In the genomic region with DNA sequence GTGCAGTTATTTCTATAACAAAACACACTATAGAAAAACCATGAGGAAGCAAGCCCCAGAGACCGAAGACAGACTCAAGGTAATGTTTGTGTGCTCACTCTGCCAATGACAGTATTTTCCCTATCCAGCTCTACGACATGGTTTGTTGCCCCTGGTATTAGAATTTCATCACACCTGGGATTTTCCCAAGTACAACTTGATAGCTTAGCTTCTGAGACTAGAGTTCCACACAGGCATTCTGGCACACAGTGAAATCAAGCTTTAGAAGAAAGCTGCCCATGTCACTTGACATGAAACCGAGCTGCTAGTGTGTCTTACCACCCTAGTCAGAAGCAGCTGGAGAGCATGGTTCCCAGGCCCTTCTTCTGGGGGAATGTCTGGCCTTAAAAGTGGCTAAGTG, we compare ENCODE assay signal across 18 cellular contexts.
"Had no signal": no experiment of that assay in that cellular context is flagged by ENCODE, and none has a peak within 500 bp of the region (broad histone marks: within the 10 kb centered on the region; RNA-seq: fewer than 3 reads in every experiment).

No MANE protein-coding gene starts in this region.

- H3K27ac ChIP-seq: breast epithelium, heart left ventricle, neural progenitor cell, right lobe of liver, testis, upper lobe of left lung had no signal

- H3K9me3 ChIP-seq: breast epithelium, heart left ventricle, right lobe of liver, testis, upper lobe of left lung had no signal

- H2AFZ ChIP-seq: neural progenitor cell had no signal

- H3K4me2 ChIP-seq: neural progenitor cell had no signal

- ATAC-seq: activated naive CD8-positive, alpha-beta T cell treated with anti-CD3 and anti-CD28 coated beads, Interleukin-2, amount 50 U/mL, for 24 hours; activated T-cell treated with anti-CD3 and anti-CD28 coated beads, Interleukin-2, amount 50 U/mL, for 4 hours; heart left ventricle; naive thymus-derived CD4-positive, alpha-beta T cell; stimulated activated naive CD8-positive, alpha-beta T cell treated with anti-CD3 and anti-CD28 coated beads, Interleukin-15, amount 100 ng/mL, for 72 hours had no signal

- H3K9ac ChIP-seq: neural progenitor cell had no signal

- H3K27me3 ChIP-seq: breast epithelium, heart left ventricle, neural progenitor cell, testis, upper lobe of left lung had no signal

- H3K4me1 ChIP-seq: breast epithelium, neural progenitor cell, right lobe of liver, testis had no signal

- H3K36me3 ChIP-seq: breast epithelium, heart left ventricle, neural progenitor cell, right lobe of liver, upper lobe of left lung had no signal

- DNase-seq: activated CD4-positive, alpha-beta T cell treated with anti-CD3 and anti-CD28 coated beads, Interleukin-2, amount 10 ng/mL, durations not matched to agents 24 days and 14 days; activated CD8-positive, alpha-beta memory T cell treated with anti-CD3 and anti-CD28 coated beads, Interleukin-2, amount 50 U/mL, for 4 hours; activated naive CD4-positive, alpha-beta T cell treated with anti-CD3 and anti-CD28 coated beads, Interleukin-2, amount 10 ng/mL, durations not matched to agents 7 days and 5 days; activated naive CD8-positive, alpha-beta T cell treated with anti-CD3 and anti-CD28 coated beads, Interleukin-2, amount 50 U/mL, for 24 hours; activated T-cell treated with anti-CD3 and anti-CD28 coated beads, Interleukin-2, amount 50 U/mL, for 4 hours; aorta; effector CD8-positive, alpha-beta T cell; heart left ventricle; mesendoderm; naive thymus-derived CD4-positive, alpha-beta T cell; right lobe of liver; small intestine; stimulated activated CD4-positive, alpha-beta T cell treated with anti-CD3 and anti-CD28 coated beads, Interleukin-4, amount 100 ng/mL, for 1 hour; stimulated activated naive CD8-positive, alpha-beta T cell treated with anti-CD3 and anti-CD28 coated beads, Interleukin-15, amount 100 ng/mL, for 72 hours; testis; upper lobe of left lung had no signal

- H3K4me3 ChIP-seq: breast epithelium, heart left ventricle, neural progenitor cell, right lobe of liver, testis, upper lobe of left lung had no signal
